Comparison of ENCODE assay signal across 17 cellular contexts in genomic region chr3:82055792-82056191, GRCh38.
DNase-seq lines count a peak whose midpoint lies in the region; ATAC-seq and TF ChIP-seq lines count a peak whose summit lies in the region.
"Had no signal": no experiment of that assay in that cellular context is flagged by ENCODE, and none has a peak within 500 bp of the region (broad histone marks: within the 10 kb centered on the region; RNA-seq: fewer than 3 reads in every experiment).

No MANE protein-coding gene starts in this region.

- H3K27me3 ChIP-seq in psoas muscle (ENCODE audit: insufficient read depth in 3 of 3, low read length in 2 of 3) (no peaks in the 10 kb centered on the region), osteoblast (ENCODE audit: insufficient read depth, low read length) (no peaks in the 10 kb centered on the region)
- H3K27me3 ChIP-seq: neural progenitor cell, sigmoid colon had no signal

- H3K9me3 ChIP-seq in psoas muscle, result peaks cover 2% of the 10 kb centered on the region
- H3K9me3 ChIP-seq in osteoblast (ENCODE audit: low read depth, low read length), result no peaks in the 10 kb centered on the region
- H3K9me3 ChIP-seq: sigmoid colon had no signal

- TF ChIP-seq CTCF in choroid plexus epithelial cell (conservative IDR thresholded peaks at IDR 0.05; ENCODE audit: low read depth, low read length), result no peak
- TF ChIP-seq CTCF in psoas muscle (IDR thresholded peaks at IDR 0.05), result no peak
- TF ChIP-seq CTCF in osteoblast (IDR thresholded peaks at IDR 0.05; ENCODE audit: extremely low read depth, low read depth, low read length), result no peak

- H3K27ac ChIP-seq in psoas muscle (no peak overlapping the region), osteoblast (ENCODE audit: low read depth, low read length) (no peak overlapping the region)
- H3K27ac ChIP-seq: neural progenitor cell, sigmoid colon had no signal

- H3K4me3 ChIP-seq in choroid plexus epithelial cell (ENCODE audit: low read depth, low read length) (no peak overlapping the region), psoas muscle (no peak overlapping the region), osteoblast (ENCODE audit: insufficient read depth, low read length) (no peak overlapping the region)
- H3K4me3 ChIP-seq: neural progenitor cell, sigmoid colon had no signal

- 24 to 36% (median 29%) methylated on average over 3 of the region's 3 CpGs for WGBS in psoas muscle, 3 donors

- H4K20me1 ChIP-seq in osteoblast (ENCODE audit: insufficient read depth, low read length), result no peaks in the 10 kb centered on the region

- ATAC-seq in psoas muscle, result peak in 3 of 4 donors; percentile 47 to 86 (median 80)
- ATAC-seq: activated CD4-positive, CD25-positive, alpha-beta regulatory T cell treated with anti-CD3 and anti-CD28 coated beads, Interleukin-2, amount 50 U/mL, for 24 hours had no signal

- H3K36me3 ChIP-seq in psoas muscle (ENCODE audit: insufficient read depth in 1 of 2, low read depth in 1 of 2), result no peaks in the 10 kb centered on the region
- no peaks in the 10 kb centered on the region for H3K36me3 ChIP-seq in osteoblast (ENCODE audit: insufficient read depth, low read length)
- H3K36me3 ChIP-seq: neural progenitor cell, sigmoid colon had no signal

- H3K4me2 ChIP-seq in osteoblast (ENCODE audit: insufficient read depth, low read length), result no peak overlapping the region
- H3K4me2 ChIP-seq: neural progenitor cell had no signal

- peaks cover 7% of the 10 kb centered on the region for H3K4me1 ChIP-seq in psoas muscle
- no peaks in the 10 kb centered on the region for H3K4me1 ChIP-seq in osteoblast (ENCODE audit: insufficient read depth, low read length)

- intact Hi-C loops in psoas muscle (cut with DNase I), result no loop called here

- no peaks in the 10 kb centered on the region for H3K79me2 ChIP-seq in osteoblast (ENCODE audit: insufficient read depth, low read length)

- no peak overlapping the region for H2AFZ ChIP-seq in osteoblast (ENCODE audit: low read length)
- H2AFZ ChIP-seq: neural progenitor cell had no signal

- DNase-seq in DMS 273 (lab: John Stamatoyannopoulos, UW; ENCODE audit: unreplicated experiment) (peak; percentile 24), DMS 273 treated with DMSO at 0.1 percent for 48 hours (lab: John Stamatoyannopoulos, UW) (no peak), NCI-H446 treated with DMSO at 0.1 percent for 48 hours (lab: John Stamatoyannopoulos, UW) (peak; percentile 33), choroid plexus epithelial cell (ENCODE audit: low read depth) (peak; percentile 29), psoas muscle (no peak), GF-D8 (lab: John Stamatoyannopoulos, UW) (no peak), osteoblast (ENCODE audit: insufficient read length, low spot score, missing footprints) (no peak)
- no peak for DNase-seq in activated CD8-positive, alpha-beta memory T cell treated with anti-CD3 and anti-CD28 coated beads for 24 hours
- DNase-seq: 8988T; activated naive CD4-positive, alpha-beta T cell treated with anti-CD3 and anti-CD28 coated beads, Interleukin-2, amount 50 U/mL, for 16 hours; effector memory CD4-positive, alpha-beta T cell; NCI-H2029 treated with DMSO at 0.1 percent for 48 hours; sigmoid colon; stimulated activated CD4-positive, alpha-beta T cell treated with anti-CD3 and anti-CD28 coated beads, Interleukin-2, amount 100 ng/mL, for 48 hours; T-helper 2 cell had no signal

Comparison
In these comparisons a context has a peak if more than half of its experiments do, and no peak if none do; other contexts are left out.
1. DNase-seq: peak in DMS 273 (single experiment), NCI-H446 treated with DMSO at 0.1 percent for 48 hours (single experiment) and choroid plexus epithelial cell (single experiment); none in DMS 273 treated with DMSO at 0.1 percent for 48 hours (single experiment), psoas muscle (0 of 2), GF-D8 (single experiment), osteoblast (single experiment) and activated CD8-positive, alpha-beta memory T cell treated with anti-CD3 and anti-CD28 coated beads for 24 hours (single experiment).